18 cellular contexts compared by ENCODE assay signal in genomic region chrX:153864101-153864500, GRCh38. TPM values are rescaled to one million over a fixed set of nuclear protein-coding genes. Genes with fewer than 3 reads are reported as not detected.
DNase-seq lines count a peak whose midpoint lies in the region; ATAC-seq, FAIRE-seq and TF ChIP-seq lines count a peak whose summit lies in the region.
"Had no signal": no experiment of that assay in that cellular context is flagged by ENCODE, and none has a peak within 500 bp of the region (broad histone marks: within the 10 kb centered on the region; RNA-seq: fewer than 3 reads in every experiment).

No MANE protein-coding gene starts in this region.

- POLR2A ChIA-PET in T-cell (lab: Charles Lee): no interaction called here

- H3K9me3 ChIP-seq in BE2C (no peaks in the 10 kb centered on the region), mucosa of descending colon (no peaks in the 10 kb centered on the region)
- H3K9me3 ChIP-seq: Caco-2 had no signal

- H3K9me3 Mint-ChIP-seq in T-cell: no peaks in the 10 kb centered on the region
- H3K9me3 Mint-ChIP-seq in activated CD8-positive, alpha-beta memory T cell treated with anti-CD3 and anti-CD28 coated beads, Interleukin-2, amount 10 ng/mL, durations not matched to agents 7 days and 5 days (ENCODE audit: low read depth): no peaks in the 10 kb centered on the region
- H3K9me3 Mint-ChIP-seq: CD4-positive, alpha-beta T cell had no signal

- H3K4me1 ChIP-seq in BE2C: peaks cover 23% of the 10 kb centered on the region
- no peaks in the 10 kb centered on the region for H3K4me1 ChIP-seq in mucosa of descending colon (ENCODE audit: low read depth)
- H3K4me1 ChIP-seq: Caco-2 had no signal

- no peak for FAIRE-seq in GM12891 (lab: Jason Lieb, UNC)

- H3K4me3 Mint-ChIP-seq in T-cell: no peak overlapping the region
- no peak overlapping the region for H3K4me3 Mint-ChIP-seq in activated CD8-positive, alpha-beta memory T cell treated with anti-CD3 and anti-CD28 coated beads, Interleukin-2, amount 10 ng/mL, durations not matched to agents 7 days and 5 days
- H3K4me3 Mint-ChIP-seq: CD4-positive, alpha-beta T cell had no signal

- CTCF ChIA-PET in T-cell (lab: Charles Lee): no interaction called here
- CTCF ChIA-PET in activated CD8-positive, alpha-beta memory T cell treated with anti-CD3 and anti-CD28 coated beads, Interleukin-2, amount 10 ng/mL, durations not matched to agents 7 days and 5 days (lab: Charles Lee): no interaction called here

- no peaks in the 10 kb centered on the region for H3K4me1 Mint-ChIP-seq in T-cell
- H3K4me1 Mint-ChIP-seq in activated CD8-positive, alpha-beta memory T cell treated with anti-CD3 and anti-CD28 coated beads, Interleukin-2, amount 10 ng/mL, durations not matched to agents 7 days and 5 days: no peaks in the 10 kb centered on the region

- no peaks in the 10 kb centered on the region for H3K36me3 Mint-ChIP-seq in T-cell
- no peaks in the 10 kb centered on the region for H3K36me3 Mint-ChIP-seq in activated CD8-positive, alpha-beta memory T cell treated with anti-CD3 and anti-CD28 coated beads, Interleukin-2, amount 10 ng/mL, durations not matched to agents 7 days and 5 days

- TF ChIP-seq CTCF in BE2C (IDR thresholded peaks at IDR 0.05; ENCODE audit: low read depth, low read length) (no peak), mucosa of descending colon (IDR thresholded peaks at IDR 0.05) (no peak)

- H3K4me3 ChIP-seq in BE2C (ENCODE audit: low read depth, low read length) (no peak overlapping the region), mucosa of descending colon (no peak overlapping the region)
- H3K4me3 ChIP-seq: GM23248 had no signal

- ATAC-seq in mucosa of descending colon (no peak), T-cell (replicated peaks in 1 of 4) (no peak)
- no peak for ATAC-seq in activated CD8-positive, alpha-beta memory T cell treated with anti-CD3 and anti-CD28 coated beads, Interleukin-2, amount 10 ng/mL, durations not matched to agents 7 days and 5 days

- H3K27me3 Mint-ChIP-seq in T-cell: peaks cover 0 to 10% of the 10 kb centered on the region in 2 donors
- no peaks in the 10 kb centered on the region for H3K27me3 Mint-ChIP-seq in activated CD8-positive, alpha-beta memory T cell treated with anti-CD3 and anti-CD28 coated beads, Interleukin-2, amount 10 ng/mL, durations not matched to agents 7 days and 5 days
- H3K27me3 Mint-ChIP-seq: CD4-positive, alpha-beta T cell had no signal

- no peak overlapping the region for H3K27ac Mint-ChIP-seq in T-cell
- no peak overlapping the region for H3K27ac Mint-ChIP-seq in activated CD8-positive, alpha-beta memory T cell treated with anti-CD3 and anti-CD28 coated beads, Interleukin-2, amount 10 ng/mL, durations not matched to agents 7 days and 5 days
- H3K27ac Mint-ChIP-seq: CD4-positive, alpha-beta T cell had no signal

- TF ChIP-seq POLR2A in GM12891 (IDR thresholded peaks at IDR 0.05; ENCODE audit: low read depth, low read length): no peak

- DNase-seq in BE2C (peak; percentile 4), GM12891 (ENCODE audit: insufficient read length, low spot score) (peak; percentile 3), hepatic stellate cell (ENCODE audit: low spot score) (peak; percentile 3), posterior vena cava (ENCODE audit: low spot score) (peak; percentile 50), mucosa of descending colon (no peak), T-cell (no peak)
- no peak for DNase-seq in activated CD8-positive, alpha-beta memory T cell treated with anti-CD3 and anti-CD28 coated beads, Interleukin-2, amount 10 ng/mL, durations not matched to agents 7 days and 5 days
- DNase-seq: Caco-2; CD4-positive, alpha-beta T cell; DMS153; DMS79; GDM1; GM23248; HCEC 1CT had no signal

- peaks cover 68% of the 10 kb centered on the region for H3K36me3 ChIP-seq in BE2C
- H3K36me3 ChIP-seq in mucosa of descending colon (ENCODE audit: low read depth): no peaks in the 10 kb centered on the region

- no peaks in the 10 kb centered on the region for H3K27me3 ChIP-seq in BE2C

- intact Hi-C loops in posterior vena cava (cut with DNase I): no loop called here
- intact Hi-C loops in mucosa of descending colon (cut with DNase I, micrococcal nuclease): no loop called here

TF ChIP-seq in GM12891, 5 proteins besides CTCF, POLR2A, EP300 and RAD21:
- no peak for TF ChIP-seq TAF1 (IDR thresholded peaks at IDR 0.05; ENCODE audit: low read depth, low read length)
- no peak for TF ChIP-seq POU2F2 (IDR thresholded peaks at IDR 0.05; ENCODE audit: low read depth, low read length)
- TF ChIP-seq PAX5 (IDR thresholded peaks at IDR 0.05; ENCODE audit: insufficient read depth, low read length, severe bottlenecking): no peak
- no peak for TF ChIP-seq SPI1 (IDR thresholded peaks at IDR 0.05; ENCODE audit: low read depth, low read length)
- no peak for TF ChIP-seq POLR2AphosphoS5 (IDR thresholded peaks at IDR 0.05; ENCODE audit: low read depth, low read length)
TF ChIP-seq in GM12891: peak in this region for 0.

RNA-seq across cellular contexts. Expression of gene L1CAM, which starts 21.9 kb away (rescaled TPM):
- polyA plus RNA-seq in BE2C (2012; ENCODE audit: insufficient read depth, insufficient read length, low read depth): 1,367 TPM
- polyA plus RNA-seq in GM12891 (2012; ENCODE audit: low read depth, missing spikeins): 0.36 TPM
- total RNA-seq in posterior vena cava: 1 to 10 TPM; 3.8 to 4.4 TPM
- total RNA-seq in mucosa of descending colon: 10 to 100 TPM in 1 of 3 donors, 1 to 10 TPM in 2; 3.0 to 66.9 (median 7.0) TPM
- 1 to 10 TPM; 1.4 to 6.0 (median 4.0) TPM for total RNA-seq in T-cell
- total RNA-seq in activated CD8-positive, alpha-beta memory T cell treated with anti-CD3 and anti-CD28 coated beads, Interleukin-2, amount 10 ng/mL, durations not matched to agents 7 days and 5 days: 1 to 10 TPM; 3.6 to 4.9 TPM

RNA-seq across cellular contexts. Expression of gene PDZD4, which starts 33.8 kb away (rescaled TPM):
- polyA plus RNA-seq in BE2C (2012; ENCODE audit: insufficient read depth, insufficient read length, low read depth): 127 TPM
- 0.03 TPM for polyA plus RNA-seq in GM12891 (2012; ENCODE audit: low read depth, missing spikeins)
- total RNA-seq in posterior vena cava (10 to 100 TPM; 21.0 to 22.9 TPM), mucosa of descending colon (10 to 100 TPM in 1 of 3 donors, 1 to 10 TPM in 2; 1.5 to 24.2 (median 2.8) TPM), T-cell (10 to 100 TPM in 2 of 5 donors, 1 to 10 TPM in 3; 3.7 to 51.3 (median 9.0) TPM)
- under 1 TPM; 0.07 to 0.12 TPM for total RNA-seq in activated CD8-positive, alpha-beta memory T cell treated with anti-CD3 and anti-CD28 coated beads, Interleukin-2, amount 10 ng/mL, durations not matched to agents 7 days and 5 days
- total RNA-seq: GM23248 had no signal
- polyA plus RNA-seq: GM23248 had no signal

RNA-seq across cellular contexts. Expression of gene AVPR2, which starts 40.4 kb away (rescaled TPM):
- polyA plus RNA-seq in BE2C (2012; ENCODE audit: insufficient read depth, insufficient read length, low read depth): 6.0 TPM
- 0.44 TPM for polyA plus RNA-seq in GM12891 (2012; ENCODE audit: low read depth, missing spikeins)
- total RNA-seq in posterior vena cava (1 to 10 TPM; 1.4 to 2.0 TPM), mucosa of descending colon (under 1 TPM; 0.43 to 0.78 (median 0.54) TPM), T-cell (not detected)
- total RNA-seq in activated CD8-positive, alpha-beta memory T cell treated with anti-CD3 and anti-CD28 coated beads, Interleukin-2, amount 10 ng/mL, durations not matched to agents 7 days and 5 days: not detected
- total RNA-seq: A673; Caco-2; CD4-positive, alpha-beta T cell; Daoy; GM23248; HT1080 had no signal
- polyA plus RNA-seq: AG04450, GM23248 had no signal

Comparison
In these comparisons a context has a peak if more than half of its experiments do, and no peak if none do; other contexts are left out.
1. DNase-seq: peak in BE2C (single experiment), GM12891 (single experiment), hepatic stellate cell (single experiment) and posterior vena cava (single experiment); none in mucosa of descending colon (0 of 3), T-cell (0 of 34) and activated CD8-positive, alpha-beta memory T cell treated with anti-CD3 and anti-CD28 coated beads, Interleukin-2, amount 10 ng/mL, durations not matched to agents 7 days and 5 days (single experiment).